ENCODE assay signal across 11 cellular contexts in the genomic region with DNA sequence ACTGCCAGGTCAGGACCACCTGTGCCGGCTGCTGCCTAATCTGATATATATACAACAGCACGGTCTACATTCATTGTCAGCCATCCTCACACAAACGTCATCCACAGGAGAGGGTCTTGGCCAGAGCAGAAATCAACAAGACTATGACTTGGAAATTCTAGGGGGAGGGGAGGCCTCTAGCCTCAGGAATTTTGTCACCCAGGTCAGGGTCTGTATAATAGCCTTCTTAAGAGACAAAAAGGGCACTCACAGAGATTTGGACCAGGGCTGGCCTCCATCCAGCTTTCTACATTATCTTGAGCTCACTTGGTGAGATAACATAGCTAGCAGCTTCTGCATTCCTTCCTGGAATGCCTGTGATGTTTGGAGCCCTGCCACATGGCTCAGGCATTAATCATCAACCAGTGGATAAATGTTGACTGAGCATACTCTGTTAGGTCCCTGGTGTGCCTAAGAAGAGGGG. TPM values are rescaled to one million over a fixed set of nuclear protein-coding genes. Genes with fewer than 3 reads are reported as not detected.
DNase-seq lines count a peak whose midpoint lies in the region; ATAC-seq, FAIRE-seq and TF ChIP-seq lines count a peak whose summit lies in the region.
"Had no signal": no experiment of that assay in that cellular context is flagged by ENCODE, and none has a peak within 500 bp of the region (broad histone marks: within the 10 kb centered on the region; RNA-seq: fewer than 3 reads in every experiment).

No MANE protein-coding gene starts in this region.

- TF ChIP-seq EP300 in H1 (IDR thresholded peaks at IDR 0.05; ENCODE audit: borderline replicate concordance in 1 of 2, low read depth in 2 of 2, low read length in 2 of 2) = no peak

- no peaks in the 10 kb centered on the region for H3K4me1 Mint-ChIP-seq in activated T-cell treated with anti-CD3 and anti-CD28 coated beads, Interleukin-2, amount 50 U/mL, for 72 hours (ENCODE audit: low read depth)
- H3K4me1 Mint-ChIP-seq: activated naive CD4-positive, alpha-beta T cell treated with anti-CD3 and anti-CD28 coated beads, Interleukin-2, amount 10 ng/mL, durations not matched to agents 7 days and 5 days; CD4-positive, CD25-positive, alpha-beta regulatory T cell had no signal

- TF ChIP-seq RAD21 in H1 (IDR thresholded peaks at IDR 0.05 in 1 of 2, conservative IDR thresholded peaks at IDR 0.05 in 1 of 2; ENCODE audit: low read depth in 2 of 2, low read length in 2 of 2) = no peak

- H2BK5ac ChIP-seq in H1 (ENCODE audit: low read depth, low read length) = no peak overlapping the region

- no peaks in the 10 kb centered on the region for H3K79me1 ChIP-seq in H1 (ENCODE audit: low read depth, low read length)

- H2AK5ac ChIP-seq in H1 (ENCODE audit: low read depth, low read length) = no peak overlapping the region; the same call in 1 of the 2 replicates

- H3K9me3 Mint-ChIP-seq in activated T-cell treated with anti-CD3 and anti-CD28 coated beads, Interleukin-2, amount 50 U/mL, for 72 hours = no peaks in the 10 kb centered on the region
- H3K9me3 Mint-ChIP-seq: activated naive CD4-positive, alpha-beta T cell treated with anti-CD3 and anti-CD28 coated beads, Interleukin-2, amount 10 ng/mL, durations not matched to agents 7 days and 5 days had no signal

- no peak for FAIRE-seq in H1 (lab: Jason Lieb, UNC)

- no peaks in the 10 kb centered on the region for H3K4me1 ChIP-seq in H1 (replicated peaks in 1 of 4; ENCODE audit: control insufficient read depth in 3 of 4, insufficient read depth in 4 of 4, low read length in 3 of 4)
- peaks cover 12% of the 10 kb centered on the region for H3K4me1 ChIP-seq in lower lobe of right lung
- H3K4me1 ChIP-seq: HAP-1 had no signal

- H3K9ac ChIP-seq in H1 (replicated peaks in 1 of 4; ENCODE audit: extremely low read depth in 1 of 4, low read depth in 3 of 4, low read length in 3 of 4) = no peak overlapping the region

- DNase-seq in AG04449 (ENCODE audit: low read depth, low spot score) (peak; percentile 73), NCI-H2196 treated with DMSO at 0.1 percent for 48 hours (lab: John Stamatoyannopoulos, UW; ENCODE audit: unreplicated experiment) (peak; percentile 9), H1 (ENCODE audit: low read depth in 1 of 2, low spot score in 2 of 2) (no peak), lower lobe of right lung (peak; percentile 75), NCI-H748 treated with DMSO at 0.1 percent for 48 hours (lab: John Stamatoyannopoulos, UW) (no peak)
- DNase-seq in activated T-cell treated with anti-CD3 and anti-CD28 coated beads, Interleukin-2, amount 50 U/mL, for 1 hour = no peak
- DNase-seq in activated T-cell treated with anti-CD3 and anti-CD28 coated beads, Interleukin-2, amount 50 U/mL, for 72 hours = no peak
- DNase-seq: activated naive CD4-positive, alpha-beta T cell treated with anti-CD3 and anti-CD28 coated beads, Interleukin-2, amount 10 ng/mL, durations not matched to agents 7 days and 5 days; CD4-positive, CD25-positive, alpha-beta regulatory T cell had no signal

- ATAC-seq in lower lobe of right lung = peak; percentile 85 to 93
- ATAC-seq in GM18867 (IDR thresholded peaks at IDR 0.05; ENCODE audit: unreplicated experiment) = no peak
- ATAC-seq in activated T-cell treated with anti-CD3 and anti-CD28 coated beads, Interleukin-2, amount 50 U/mL, for 72 hours (replicated peaks in 1 of 2) = no peak

- H3K9me3 ChIP-seq in H1 (ENCODE audit: insufficient read depth in 2 of 2, low read depth in 1 of 2, low read length in 1 of 2) (peaks cover 0 to 2% of the 10 kb centered on the region in 2 experiments; a peak in 1 of 4 replicates), lower lobe of right lung (no peaks in the 10 kb centered on the region)
- H3K9me3 ChIP-seq: HAP-1 had no signal

- H3K4me3 ChIP-seq in AG04449 (ENCODE audit: low read depth, low read length) (no peak overlapping the region), H1 (ENCODE audit: extremely low read depth in 1 of 4, insufficient read depth in 2 of 4, low read depth in 3 of 4, low read length in 4 of 4) (no peak overlapping the region), lower lobe of right lung (no peak overlapping the region)
- H3K4me3 ChIP-seq: HAP-1 had no signal

- no peak overlapping the region for H3K4ac ChIP-seq in H1 (replicated peaks; ENCODE audit: insufficient read length, low read depth, low read length)

- H3K27ac Mint-ChIP-seq in activated T-cell treated with anti-CD3 and anti-CD28 coated beads, Interleukin-2, amount 50 U/mL, for 72 hours = no peak overlapping the region
- H3K27ac Mint-ChIP-seq: activated naive CD4-positive, alpha-beta T cell treated with anti-CD3 and anti-CD28 coated beads, Interleukin-2, amount 10 ng/mL, durations not matched to agents 7 days and 5 days; CD4-positive, CD25-positive, alpha-beta regulatory T cell had no signal

- H3K36me3 ChIP-seq in H1 (ENCODE audit: control insufficient read depth in 2 of 4, insufficient read depth in 4 of 4, low read length in 3 of 4) = no peaks in the 10 kb centered on the region
- H3K36me3 ChIP-seq in lower lobe of right lung = no peaks in the 10 kb centered on the region
- H3K36me3 ChIP-seq: HAP-1 had no signal

- H3K4me2 ChIP-seq in H1 (ENCODE audit: insufficient read depth in 1 of 2, low read depth in 2 of 2, low read length in 2 of 2) = no peak overlapping the region

- TF ChIP-seq POLR2A in H1 (IDR thresholded peaks at IDR 0.05; ENCODE audit: control extremely low read depth in 1 of 2, low read depth in 2 of 2, low read length in 2 of 2) = no peak

- POLR2A ChIA-PET in AG04449 (lab: Yijun Ruan, JAX) (no interaction called here), H1 (lab: Charles Lee; ENCODE audit: partially characterized antibody) (no interaction called here)

- H3K27me3 ChIP-seq in H1 (replicated peaks in 1 of 4; ENCODE audit: control insufficient read depth in 3 of 4, extremely low read depth in 1 of 4, insufficient read depth in 3 of 4, low read length in 3 of 4) = no peaks in the 10 kb centered on the region
- no peaks in the 10 kb centered on the region for H3K27me3 ChIP-seq in lower lobe of right lung (ENCODE audit: low read depth)

- CTCF ChIA-PET in AG04449 (lab: Yijun Ruan, JAX) (interaction anchor here (1.4 to 7.3 kb wide), 2 partner anchors 14 to 180 kb away, joined by 3 to 85 read pairs; no protein-coding TSS in a partner anchor), H1 (lab: Charles Lee; ENCODE audit: partially characterized antibody) (interaction anchor here (0.7 to 6.1 kb wide), 3 partner anchors 12 to 179 kb away, joined by 3 to 33 read pairs (median 4); no protein-coding TSS in a partner anchor)

- no peak overlapping the region for H4K8ac ChIP-seq in H1 (ENCODE audit: extremely low read depth, insufficient read depth, low read length)

- peaks cover 55% of the 10 kb centered on the region for H3K27me3 Mint-ChIP-seq in activated T-cell treated with anti-CD3 and anti-CD28 coated beads, Interleukin-2, amount 50 U/mL, for 72 hours (ENCODE audit: low read depth)

- no peaks in the 10 kb centered on the region for H4K20me1 ChIP-seq in H1 (replicated peaks in 1 of 2; ENCODE audit: control insufficient read depth in 1 of 2, insufficient read depth in 2 of 2, low read length in 2 of 2)

- H2AFZ ChIP-seq in H1 (ENCODE audit: low read length) = no peak overlapping the region

- H3K18ac ChIP-seq in H1 (ENCODE audit: extremely low read depth, low read length) = no peak overlapping the region

- no peak overlapping the region for H2BK20ac ChIP-seq in H1 (ENCODE audit: low read length)

- H3K79me2 ChIP-seq in H1 (ENCODE audit: control insufficient read depth in 1 of 2, insufficient read depth in 2 of 2, low read length in 2 of 2) = no peaks in the 10 kb centered on the region

- intact Hi-C loops in lower lobe of right lung (cut with DNase I) = loop anchor here (10.0 kb wide), 1 partner anchor 176 kb away; no protein-coding TSS in a partner anchor

- no peak overlapping the region for H2BK12ac ChIP-seq in H1 (ENCODE audit: low read depth, low read length)

- no peaks in the 10 kb centered on the region for H3K23me2 ChIP-seq in H1 (ENCODE audit: low read depth, low read length)

- no peak overlapping the region for H4K91ac ChIP-seq in H1 (replicated peaks; ENCODE audit: insufficient read length, low read length)

- no peak overlapping the region for H2BK15ac ChIP-seq in H1 (ENCODE audit: low read length)

- H2BK120ac ChIP-seq in H1 (replicated peaks; ENCODE audit: low read depth, low read length) = no peak overlapping the region

- no peak overlapping the region for H3K14ac ChIP-seq in H1 (ENCODE audit: insufficient read length)

- H3K4me3 Mint-ChIP-seq in activated T-cell treated with anti-CD3 and anti-CD28 coated beads, Interleukin-2, amount 50 U/mL, for 72 hours = no peak overlapping the region
- H3K4me3 Mint-ChIP-seq: activated naive CD4-positive, alpha-beta T cell treated with anti-CD3 and anti-CD28 coated beads, Interleukin-2, amount 10 ng/mL, durations not matched to agents 7 days and 5 days; CD4-positive, CD25-positive, alpha-beta regulatory T cell had no signal

- 76% methylated on average over 3 of the region's 3 CpGs; no CpG with 5 or more reads in 1 of the 2 experiments for WGBS in H1 (ENCODE audit: extremely low coverage in 1 of 2, insufficient coverage in 1 of 2, insufficient read length in 1 of 2, insufficient replicate concordance in 2 of 2, low coverage in 1 of 2, low lambda C conversion rate in 2 of 2, missing lambda C conversion rate in 1 of 2), 2 experiments

- H3K23ac ChIP-seq in H1 (ENCODE audit: insufficient read length) = no peak overlapping the region

- no peaks in the 10 kb centered on the region for H3K36me3 Mint-ChIP-seq in activated T-cell treated with anti-CD3 and anti-CD28 coated beads, Interleukin-2, amount 50 U/mL, for 72 hours (ENCODE audit: insufficient read depth in 2 of 2)
- H3K36me3 Mint-ChIP-seq: activated naive CD4-positive, alpha-beta T cell treated with anti-CD3 and anti-CD28 coated beads, Interleukin-2, amount 10 ng/mL, durations not matched to agents 7 days and 5 days; CD4-positive, CD25-positive, alpha-beta regulatory T cell had no signal

- TF ChIP-seq CTCF in AG04449 (IDR thresholded peaks at IDR 0.05; ENCODE audit: insufficient read depth, low read length, missing control alignments) (no peak), H1 (IDR thresholded peaks at IDR 0.05; ENCODE audit: control extremely low read depth in 1 of 3, insufficient read depth in 1 of 3, low read depth in 1 of 3, low read length in 3 of 3) (no peak), lower lobe of right lung (IDR thresholded peaks at IDR 0.05) (no peak)

- H3K56ac ChIP-seq in H1 (replicated peaks; ENCODE audit: insufficient read length, low read depth, low read length) = no peak overlapping the region

- H3K27ac ChIP-seq in H1 (ENCODE audit: low read depth, low read length) = no peak overlapping the region
- H3K27ac ChIP-seq in lower lobe of right lung = no peak overlapping the region

- no peak overlapping the region for H4K5ac ChIP-seq in H1 (ENCODE audit: insufficient read length, low read depth, low read length)

RNA-seq across cellular contexts. Expression of gene CTIF, which starts 50.4 kb away (rescaled TPM):
- 17.8 and 22.0 TPM in 2 replicates for total RNA-seq in H1 (2021; fragmentation: NEBNext Ultra II Directional; extraction: Animal tissue kit (Norgen Biotek cat#: 25700))
- 9.0 and 9.3 TPM in 2 replicates for polyA plus RNA-seq in H1 (2011; rRNA removed)
- polyA plus RNA-seq in H1 (2011; cell fraction: cytosol; rRNA removed) = 12.2 TPM
- polyA plus RNA-seq in H1 (2011; cell fraction: nucleus; rRNA removed) = 73.5 TPM
- polyA plus RNA-seq in H1 (2012, experiment 1 of 2) = 12.2 to 20.1 TPM (median 18.8 TPM) in 4 replicates
- polyA plus RNA-seq in H1 (2012, experiment 2 of 2) = 6.9 TPM
- 11.2 TPM for polyA plus RNA-seq in H1 (2013, experiment 1 of 2)
- 9.2 TPM for polyA plus RNA-seq in H1 (2013, experiment 2 of 2)
- polyA minus RNA-seq in H1 (2011; rRNA and poly(A)+ RNA removed) = 15.8 and 16.2 TPM in 2 replicates
- polyA minus RNA-seq in H1 (2011; cell fraction: cytosol; rRNA and poly(A)+ RNA removed) = 11.4 TPM
- polyA minus RNA-seq in H1 (2011; cell fraction: nucleus; rRNA and poly(A)+ RNA removed) = 38.2 TPM
- 54.8 TPM for total RNA-seq in lower lobe of right lung
- 1 to 10 TPM; 4.6 to 4.7 TPM for total RNA-seq in activated T-cell treated with anti-CD3 and anti-CD28 coated beads, Interleukin-2, amount 50 U/mL, for 72 hours

Comparison
In these comparisons a context has a peak if more than half of its experiments do, and no peak if none do; other contexts are left out.
1. DNase-seq: peak in AG04449 (single experiment), NCI-H2196 treated with DMSO at 0.1 percent for 48 hours (single experiment) and lower lobe of right lung (single experiment); none in H1 (0 of 2), activated T-cell treated with anti-CD3 and anti-CD28 coated beads, Interleukin-2, amount 50 U/mL, for 1 hour (single experiment), NCI-H748 treated with DMSO at 0.1 percent for 48 hours (single experiment) and activated T-cell treated with anti-CD3 and anti-CD28 coated beads, Interleukin-2, amount 50 U/mL, for 72 hours (0 of 2).
2. ATAC-seq: peak in lower lobe of right lung (2 of 2); none in GM18867 (single experiment) and activated T-cell treated with anti-CD3 and anti-CD28 coated beads, Interleukin-2, amount 50 U/mL, for 72 hours (0 of 2).